25 cellular contexts compared by ENCODE assay signal in the genomic region with DNA sequence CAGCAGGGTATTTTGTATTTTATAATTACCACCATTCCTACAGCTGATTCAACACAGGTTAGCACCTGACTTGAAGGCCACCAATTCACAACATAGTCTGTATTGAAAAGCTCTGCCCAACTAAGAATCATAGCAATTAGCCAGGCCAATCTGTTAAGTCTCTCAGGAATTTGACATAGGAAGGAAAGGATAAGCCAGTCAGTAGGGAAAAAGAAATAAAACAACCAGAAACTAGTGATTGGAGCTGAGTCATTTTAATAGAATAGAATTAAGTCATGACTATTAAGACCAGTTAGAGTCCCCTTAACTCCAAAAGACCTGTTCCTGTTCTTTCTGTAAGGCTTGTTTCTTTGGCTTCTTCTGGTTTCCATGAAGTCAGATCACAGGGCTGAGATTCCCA. TPM values are rescaled to one million over a fixed set of nuclear protein-coding genes. Genes with fewer than 3 reads are reported as not detected.
DNase-seq lines count a peak whose midpoint lies in the region; ATAC-seq, FAIRE-seq and TF ChIP-seq lines count a peak whose summit lies in the region.
"Had no signal": no experiment of that assay in that cellular context is flagged by ENCODE, and none has a peak within 500 bp of the region (broad histone marks: within the 10 kb centered on the region; RNA-seq: fewer than 3 reads in every experiment).

No MANE protein-coding gene starts in this region.

- no peak overlapping the region for H2BK5ac ChIP-seq in trophoblast cell (ENCODE audit: low read depth, low read length, poor library complexity)

- H3K36me3 ChIP-seq in K562 (ENCODE audit: control insufficient read depth, insufficient read depth, low read length): peaks cover 39% of the 10 kb centered on the region; the same call in 2 of the 3 replicates
- H3K36me3 ChIP-seq in trophoblast cell (ENCODE audit: control insufficient read depth in 1 of 2, insufficient read depth in 2 of 2, low read length in 2 of 2): peaks cover 3 to 4% of the 10 kb centered on the region in 2 experiments
- no peaks in the 10 kb centered on the region for H3K36me3 ChIP-seq in mucosa of descending colon (ENCODE audit: low read depth)
- H3K36me3 ChIP-seq: upper lobe of left lung had no signal

- in situ Hi-C loops in K562 (cut with MboI): no loop called here

- H3K9me3 ChIP-seq in K562 (replicated peaks; ENCODE audit: control insufficient read depth, insufficient read depth, low read depth, low read length): no peaks in the 10 kb centered on the region
- no peaks in the 10 kb centered on the region for H3K9me3 ChIP-seq in trophoblast cell (ENCODE audit: insufficient read depth, low read depth, low read length)
- H3K9me3 ChIP-seq in mucosa of descending colon: no peaks in the 10 kb centered on the region
- H3K9me3 ChIP-seq: upper lobe of left lung had no signal

- H3K9me1 ChIP-seq in K562 (ENCODE audit: control insufficient read depth, insufficient read depth, low read length): no peaks in the 10 kb centered on the region

- H4K8ac ChIP-seq in trophoblast cell (ENCODE audit: low read depth, low read length): no peak overlapping the region

- peaks cover 30% of the 10 kb centered on the region; the same call in 1 of the 2 replicates for H4K20me1 ChIP-seq in K562 (replicated peaks; ENCODE audit: control insufficient read depth, insufficient read depth, low read length)

- BruUV-seq in K562 (replicated peaks; lab: Mats Ljungman, UMichigan): no TSS peak

- no peak overlapping the region for H2BK120ac ChIP-seq in trophoblast cell (ENCODE audit: insufficient read depth, low read length, poor library complexity)

- peak overlapping the region; percentile 32 to 48; a peak in 2 of 4 replicates for H3K9ac ChIP-seq in K562 (ENCODE audit: insufficient read depth in 1 of 2, low read depth in 2 of 2, low read length in 2 of 2)
- no peak overlapping the region for H3K9ac ChIP-seq in trophoblast cell (ENCODE audit: low read length)

- no peak overlapping the region for H3K14ac ChIP-seq in trophoblast cell (ENCODE audit: low read length)

- H3K27me3 ChIP-seq in HL-60 (ENCODE audit: insufficient read depth, poor library complexity, severe bottlenecking) (no peaks in the 10 kb centered on the region), K562 (ENCODE audit: control insufficient read depth in 2 of 2, insufficient read depth in 2 of 2, low read length in 2 of 2) (no peaks in the 10 kb centered on the region), trophoblast cell (ENCODE audit: insufficient read depth, low read length) (no peaks in the 10 kb centered on the region)
- H3K27me3 ChIP-seq: upper lobe of left lung had no signal

- H2AK5ac ChIP-seq in trophoblast cell (ENCODE audit: low read length): no peak overlapping the region

- peak overlapping the region; percentile 50 for H3K4ac ChIP-seq in trophoblast cell (ENCODE audit: low read depth, low read length)

- H3K79me1 ChIP-seq in trophoblast cell (ENCODE audit: low read length): no peaks in the 10 kb centered on the region

- no peak for TF ChIP-seq RAD21 in K562 (CRISPR knock-in tag; conservative IDR thresholded peaks at IDR 0.05 in 1 of 2, IDR thresholded peaks at IDR 0.05 in 1 of 2)

- H3K23ac ChIP-seq in trophoblast cell (ENCODE audit: low read length): no peak overlapping the region

- ATAC-seq in K562: peak; percentile 1; the same call in 1 of the 3 replicates
- ATAC-seq in mucosa of descending colon: no peak
- no peak for ATAC-seq in GM18867 (IDR thresholded peaks at IDR 0.05; ENCODE audit: unreplicated experiment)
- ATAC-seq in GM21786 (IDR thresholded peaks at IDR 0.05; ENCODE audit: unreplicated experiment): no peak
- ATAC-seq: activated naive CD8-positive, alpha-beta T cell treated with anti-CD3 and anti-CD28 coated beads, Interleukin-2, amount 50 U/mL, for 24 hours had no signal

- POLR2A ChIA-PET in K562 (lab: Yijun Ruan, JAX): interaction anchor here (1.4 to 1.8 kb wide), 3 partner anchors 8 to 33 kb away, joined by 4 to 5 read pairs (median 5); no protein-coding TSS in a partner anchor

- H3K18ac ChIP-seq in trophoblast cell (ENCODE audit: low read length): no peak overlapping the region

- H2AFZ ChIP-seq in K562 (ENCODE audit: low read depth, low read length) (no peak overlapping the region), trophoblast cell (ENCODE audit: insufficient read depth, low read length, poor library complexity) (no peak overlapping the region)

- CTCF ChIA-PET in K562 (lab: Yijun Ruan, JAX; ENCODE audit: low intra/inter-chr PET ratio): no interaction called here

- no peak overlapping the region for H2BK12ac ChIP-seq in trophoblast cell (ENCODE audit: low read length)

- no peak for TF ChIP-seq EP300 in K562 (IDR thresholded peaks at IDR 0.05; ENCODE audit: low read length)

- H3K4me3 ChIP-seq in HL-60 (replicated peaks; ENCODE audit: insufficient read depth, low read length) (no peak overlapping the region), K562 (no peak overlapping the region), trophoblast cell (ENCODE audit: low read depth, low read length) (no peak overlapping the region), mucosa of descending colon (no peak overlapping the region)
- H3K4me3 ChIP-seq: upper lobe of left lung had no signal

- no peak overlapping the region for H4K91ac ChIP-seq in trophoblast cell (ENCODE audit: low read depth, low read length)

- peak overlapping the region; percentile 71; the same call in 1 of the 2 replicates for H3K4me2 ChIP-seq in K562 (ENCODE audit: insufficient read depth, low read length)
- no peak overlapping the region for H3K4me2 ChIP-seq in trophoblast cell (ENCODE audit: low read length)

- H3K27ac ChIP-seq in HL-60 (replicated peaks): peak overlapping the region; percentile 36
- H3K27ac ChIP-seq in K562 (ENCODE audit: extremely low read depth, low read depth, low read length): peak overlapping the region; percentile 64; the same call in 2 of the 3 replicates
- H3K27ac ChIP-seq in trophoblast cell (ENCODE audit: low read depth, low read length): no peak overlapping the region
- H3K27ac ChIP-seq: upper lobe of left lung had no signal

- FAIRE-seq in K562 (lab: Jason Lieb, UNC): no peak
- FAIRE-seq: D721Med, H1, small intestine had no signal

- peaks cover 100% of the 10 kb centered on the region for H3K79me2 ChIP-seq in K562 (ENCODE audit: control insufficient read depth, insufficient read depth, low read length)
- H3K79me2 ChIP-seq in trophoblast cell (ENCODE audit: control insufficient read depth, insufficient read depth, low read length, poor library complexity): peaks cover 11% of the 10 kb centered on the region

- H3K4me1 ChIP-seq in K562 (replicated peaks in 1 of 2; ENCODE audit: control insufficient read depth in 2 of 2, insufficient read depth in 2 of 2, low read length in 2 of 2): peaks cover 23 to 51% of the 10 kb centered on the region in 2 experiments; a peak in 4 of 5 replicates
- peaks cover 3 to 5% of the 10 kb centered on the region in 2 experiments for H3K4me1 ChIP-seq in trophoblast cell (ENCODE audit: control insufficient read depth in 1 of 2, insufficient read depth in 2 of 2, low read length in 2 of 2)
- peaks cover 7% of the 10 kb centered on the region for H3K4me1 ChIP-seq in mucosa of descending colon (ENCODE audit: low read depth)

- intact Hi-C loops in K562 (cut with micrococcal nuclease) (loop anchor here (2.0 kb wide), 1 partner anchor 129 kb away; a partner anchor contains a TSS), mucosa of descending colon (cut with DNase I, micrococcal nuclease) (no loop called here)

- TF ChIP-seq POLR2A in K562 (conservative IDR thresholded peaks at IDR 0.05): no peak

- DNase-seq in CD1c-positive myeloid dendritic cell (ENCODE audit: extremely low spot score): peak; percentile 32
- no peak for DNase-seq in HL-60 (ENCODE audit: low read depth in 1 of 2, low spot score in 1 of 2)
- no peak for DNase-seq in K562 (ENCODE audit: extremely low read depth in 1 of 4, low spot score in 3 of 4)
- DNase-seq in trophoblast cell: no peak
- DNase-seq in mucosa of descending colon: no peak
- DNase-seq: activated CD8-positive, alpha-beta T cell treated with anti-CD3 and anti-CD28 coated beads for 36 hours; activated effector memory CD4-positive, alpha-beta T cell treated with anti-CD3 and anti-CD28 coated beads, Interleukin-2, amount 50 U/mL, for 16 hours; activated naive CD8-positive, alpha-beta T cell treated with anti-CD3 and anti-CD28 coated beads, Interleukin-2, amount 50 U/mL, for 24 hours; CD4-positive, alpha-beta T cell; central memory CD4-positive, alpha-beta T cell; EL; naive thymus-derived CD4-positive, alpha-beta T cell; NCI-H1048; NCI-H187; NCI-H2171 treated with DMSO at 0.1 percent for 48 hours; NCI-H510A treated with DMSO at 0.1 percent for 48 hours; occipital lobe; small intestine; stimulated activated CD4-positive, alpha-beta T cell treated with anti-CD3 and anti-CD28 coated beads, Interleukin-1b, Interleukin-23, amount 100 ng/mL, for 48 hours; T-helper 1 cell; upper lobe of left lung had no signal

- no peak overlapping the region for H4K12ac ChIP-seq in trophoblast cell (ENCODE audit: low read depth, low read length)

- no peak for TF ChIP-seq CTCF in HL-60 (IDR thresholded peaks at IDR 0.05; ENCODE audit: insufficient read depth, low read length)
- no peak for TF ChIP-seq CTCF in K562 (IDR thresholded peaks at IDR 0.05 in 2 of 3, conservative IDR thresholded peaks at IDR 0.05 in 1 of 3; ENCODE audit: insufficient read depth in 2 of 3, low read depth in 1 of 3, low read length in 3 of 3)
- TF ChIP-seq CTCF in mucosa of descending colon (IDR thresholded peaks at IDR 0.05): no peak

TF ChIP-seq in K562, 482 proteins besides CTCF, POLR2A, EP300 and RAD21 (continues in another document):
- no peak for TF ChIP-seq SP2 (IDR thresholded peaks at IDR 0.05; ENCODE audit: extremely low read depth, low read depth, low read length, poor library complexity, severe bottlenecking)

RNA-seq across cellular contexts. Expression of a gene that starts 8.1 kb away (rescaled TPM):
- total RNA-seq in K562 (2011; cell fraction: chromatin; rRNA removed; ENCODE audit: low replicate concordance): 23.7 and 84.5 TPM in 2 replicates
- 11.0 and 16.3 TPM in 2 replicates for total RNA-seq in K562 (2011; cell fraction: nucleolus; rRNA removed)
- total RNA-seq in K562 (2011; cell fraction: nucleoplasm; rRNA removed): 31.1 and 32.8 TPM in 2 replicates
- total RNA-seq in K562 (2014; rRNA removed) (34.7 and 36.4 TPM in 2 replicates), K562 (2014; rRNA removed; fragmentation: Illumina TruSeq; extraction: Trizol) (64.8 and 74.0 TPM in 2 replicates), K562 (2015; rRNA removed; fragmentation: Illumina TruSeq; extraction: Trizol) (60.3 and 61.5 TPM in 2 replicates), K562 (2021) (80.4 and 87.0 TPM in 2 replicates), mucosa of descending colon (10 to 100 TPM; 33.4 to 58.4 (median 38.7) TPM)
- polyA plus RNA-seq in K562 (2011; rRNA removed) (54.2 and 83.6 TPM in 2 replicates), K562 (2014; fragmentation: Illumina TruSeq; extraction: Trizol) (124 and 130 TPM in 2 replicates), K562 (2014; fragmentation: Nextera tagmentation; extraction: Ambion mirVana) (10 to 100 TPM; 27.5 to 31.2 TPM), K562 (2014; rRNA removed) (51.2 and 53.5 TPM in 2 replicates)
- 30.0 and 36.4 TPM in 2 replicates for polyA plus RNA-seq in K562 (2011; cell fraction: cytosol; rRNA removed)
- 43.2 and 52.8 TPM in 2 replicates for polyA plus RNA-seq in K562 (2011; cell fraction: nucleus; rRNA removed)
- polyA plus RNA-seq in K562 (2012): 68.7 and 70.4 TPM in 2 replicates
- 126 and 143 TPM in 2 replicates for polyA minus RNA-seq in K562 (2011; rRNA and poly(A)+ RNA removed)
- polyA minus RNA-seq in K562 (2011; cell fraction: cytosol; rRNA and poly(A)+ RNA removed): 54.5 and 56.1 TPM in 2 replicates
- 19.8 and 32.3 TPM in 2 replicates for polyA minus RNA-seq in K562 (2011; cell fraction: nucleus; rRNA and poly(A)+ RNA removed)
- polyA plus RNA-seq in trophoblast cell (2013): 37.3 TPM in 2 replicates
